Comparison of ENCODE assay signal across 3 cellular contexts in the genomic region with DNA sequence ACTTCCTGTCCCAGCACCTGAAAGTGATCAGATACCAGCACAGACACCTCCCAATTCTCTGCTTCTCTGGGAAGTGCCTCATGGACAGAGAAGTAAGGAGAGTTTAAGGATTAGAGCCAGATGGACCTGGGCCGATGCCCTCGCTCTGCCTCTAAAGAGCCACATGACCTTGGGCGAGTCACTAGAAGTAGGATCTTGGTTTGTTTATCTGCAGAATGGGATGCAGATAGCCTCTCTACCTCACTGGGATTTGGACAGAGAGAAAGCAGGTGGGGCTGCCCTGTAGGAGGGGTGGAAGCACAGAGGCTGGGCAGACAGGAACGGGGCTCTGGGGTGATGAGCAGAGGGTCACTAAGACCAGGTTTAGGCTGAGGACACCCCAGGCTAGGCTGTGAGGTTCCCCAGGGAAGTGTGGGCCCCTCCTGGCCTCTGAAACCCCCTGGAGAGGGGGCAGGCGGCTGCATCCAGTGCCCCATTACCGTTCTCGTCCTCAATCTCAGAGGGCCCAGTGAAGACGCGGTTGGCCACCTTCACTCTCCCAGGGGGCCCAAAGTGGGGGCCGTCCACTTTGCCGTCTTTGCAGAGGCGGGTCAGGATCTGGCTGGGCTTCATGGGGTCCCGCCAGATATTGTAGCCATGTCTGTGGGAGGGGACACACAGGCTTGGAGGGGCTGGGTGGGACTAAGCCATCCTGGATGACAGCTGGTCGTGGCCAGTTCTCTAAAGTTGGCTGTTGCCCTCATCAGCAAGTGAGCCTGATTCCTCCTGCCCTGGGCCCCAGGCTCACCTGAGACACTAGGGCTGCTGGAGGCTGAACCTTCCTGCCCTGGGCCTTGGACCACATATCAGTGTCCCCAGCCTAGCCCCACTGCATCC.
TF ChIP-seq lines count a peak whose summit lies in the region.

No MANE protein-coding gene starts in this region.

TF ChIP-seq in SK-N-SH, 30 proteins besides CTCF, POLR2A, EP300 and RAD21 (continues in another document):
- no peak for TF ChIP-seq ELF1 (IDR thresholded peaks at IDR 0.05)
- no peak for TF ChIP-seq FOXJ3 (CRISPR knock-in tag; IDR thresholded peaks at IDR 0.05)
- no peak for TF ChIP-seq USF1 (IDR thresholded peaks at IDR 0.05; ENCODE audit: borderline replicate concordance, low read depth)
- no peak for TF ChIP-seq NFIC (IDR thresholded peaks at IDR 0.05; ENCODE audit: borderline replicate concordance)
- TF ChIP-seq CHD2 (IDR thresholded peaks at IDR 0.05; ENCODE audit: low read length, partially characterized antibody) = no peak
- no peak for TF ChIP-seq SIN3A (IDR thresholded peaks at IDR 0.05; ENCODE audit: borderline replicate concordance, low read depth, low read length)
- no peak for TF ChIP-seq MXI1 (IDR thresholded peaks at IDR 0.05; ENCODE audit: low read depth, low read length)
- TF ChIP-seq RFX5 (IDR thresholded peaks at IDR 0.05; ENCODE audit: low read length) = no peak
- no peak for TF ChIP-seq TCF12 (IDR thresholded peaks at IDR 0.05)
- TF ChIP-seq FOXM1 (IDR thresholded peaks at IDR 0.05; ENCODE audit: low read depth) = no peak
- TF ChIP-seq GABPA (IDR thresholded peaks at IDR 0.05; ENCODE audit: low read depth) = no peak
- TF ChIP-seq, protein P1, sequence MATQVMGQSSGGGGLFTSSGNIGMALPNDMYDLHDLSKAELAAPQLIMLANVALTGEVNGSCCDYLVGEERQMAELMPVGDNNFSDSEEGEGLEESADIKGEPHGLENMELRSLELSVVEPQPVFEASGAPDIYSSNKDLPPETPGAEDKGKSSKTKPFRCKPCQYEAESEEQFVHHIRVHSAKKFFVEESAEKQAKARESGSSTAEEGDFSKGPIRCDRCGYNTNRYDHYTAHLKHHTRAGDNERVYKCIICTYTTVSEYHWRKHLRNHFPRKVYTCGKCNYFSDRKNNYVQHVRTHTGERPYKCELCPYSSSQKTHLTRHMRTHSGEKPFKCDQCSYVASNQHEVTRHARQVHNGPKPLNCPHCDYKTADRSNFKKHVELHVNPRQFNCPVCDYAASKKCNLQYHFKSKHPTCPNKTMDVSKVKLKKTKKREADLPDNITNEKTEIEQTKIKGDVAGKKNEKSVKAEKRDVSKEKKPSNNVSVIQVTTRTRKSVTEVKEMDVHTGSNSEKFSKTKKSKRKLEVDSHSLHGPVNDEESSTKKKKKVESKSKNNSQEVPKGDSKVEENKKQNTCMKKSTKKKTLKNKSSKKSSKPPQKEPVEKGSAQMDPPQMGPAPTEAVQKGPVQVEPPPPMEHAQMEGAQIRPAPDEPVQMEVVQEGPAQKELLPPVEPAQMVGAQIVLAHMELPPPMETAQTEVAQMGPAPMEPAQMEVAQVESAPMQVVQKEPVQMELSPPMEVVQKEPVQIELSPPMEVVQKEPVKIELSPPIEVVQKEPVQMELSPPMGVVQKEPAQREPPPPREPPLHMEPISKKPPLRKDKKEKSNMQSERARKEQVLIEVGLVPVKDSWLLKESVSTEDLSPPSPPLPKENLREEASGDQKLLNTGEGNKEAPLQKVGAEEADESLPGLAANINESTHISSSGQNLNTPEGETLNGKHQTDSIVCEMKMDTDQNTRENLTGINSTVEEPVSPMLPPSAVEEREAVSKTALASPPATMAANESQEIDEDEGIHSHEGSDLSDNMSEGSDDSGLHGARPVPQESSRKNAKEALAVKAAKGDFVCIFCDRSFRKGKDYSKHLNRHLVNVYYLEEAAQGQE (IDR thresholded peaks at IDR 0.05; ENCODE audit: low read depth, low read length) = no peak
- no peak for TF ChIP-seq TEAD4 (IDR thresholded peaks at IDR 0.05; ENCODE audit: borderline replicate concordance, insufficient read depth)
- no peak for TF ChIP-seq GATA2 (CRISPR knock-in tag; IDR thresholded peaks at IDR 0.05)
- TF ChIP-seq, protein P2, sequence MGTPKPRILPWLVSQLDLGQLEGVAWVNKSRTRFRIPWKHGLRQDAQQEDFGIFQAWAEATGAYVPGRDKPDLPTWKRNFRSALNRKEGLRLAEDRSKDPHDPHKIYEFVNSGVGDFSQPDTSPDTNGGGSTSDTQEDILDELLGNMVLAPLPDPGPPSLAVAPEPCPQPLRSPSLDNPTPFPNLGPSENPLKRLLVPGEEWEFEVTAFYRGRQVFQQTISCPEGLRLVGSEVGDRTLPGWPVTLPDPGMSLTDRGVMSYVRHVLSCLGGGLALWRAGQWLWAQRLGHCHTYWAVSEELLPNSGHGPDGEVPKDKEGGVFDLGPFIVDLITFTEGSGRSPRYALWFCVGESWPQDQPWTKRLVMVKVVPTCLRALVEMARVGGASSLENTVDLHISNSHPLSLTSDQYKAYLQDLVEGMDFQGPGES (IDR thresholded peaks at IDR 0.05; ENCODE audit: low read depth, low read length) = no peak

TF ChIP-seq in SK-N-SH treated with all-trans-retinoic acid at 6 μM for 48 hours, 23 proteins besides CTCF, POLR2A, EP300 and RAD21 (continues in another document):
- TF ChIP-seq CSDC2 (CRISPR knock-in tag; IDR thresholded peaks at IDR 0.05) = no peak
- no peak for TF ChIP-seq ZFP30 (CRISPR knock-in tag; IDR thresholded peaks at IDR 0.05)
- no peak for TF ChIP-seq GLIS3 (CRISPR knock-in tag; IDR thresholded peaks at IDR 0.05)
- TF ChIP-seq ZNF565 (CRISPR knock-in tag; conservative IDR thresholded peaks at IDR 0.05; ENCODE audit: low read depth) = no peak
- TF ChIP-seq, protein P3, sequence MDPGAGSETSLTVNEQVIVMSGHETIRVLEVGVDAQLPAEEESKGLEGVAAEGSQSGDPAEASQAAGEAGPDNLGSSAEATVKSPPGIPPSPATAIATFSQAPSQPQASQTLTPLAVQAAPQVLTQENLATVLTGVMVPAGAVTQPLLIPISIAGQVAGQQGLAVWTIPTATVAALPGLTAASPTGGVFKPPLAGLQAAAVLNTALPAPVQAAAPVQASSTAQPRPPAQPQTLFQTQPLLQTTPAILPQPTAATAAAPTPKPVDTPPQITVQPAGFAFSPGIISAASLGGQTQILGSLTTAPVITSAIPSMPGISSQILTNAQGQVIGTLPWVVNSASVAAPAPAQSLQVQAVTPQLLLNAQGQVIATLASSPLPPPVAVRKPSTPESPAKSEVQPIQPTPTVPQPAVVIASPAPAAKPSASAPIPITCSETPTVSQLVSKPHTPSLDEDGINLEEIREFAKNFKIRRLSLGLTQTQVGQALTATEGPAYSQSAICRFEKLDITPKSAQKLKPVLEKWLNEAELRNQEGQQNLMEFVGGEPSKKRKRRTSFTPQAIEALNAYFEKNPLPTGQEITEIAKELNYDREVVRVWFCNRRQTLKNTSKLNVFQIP (CRISPR knock-in tag; IDR thresholded peaks at IDR 0.05; ENCODE audit: borderline replicate concordance, low read depth) = no peak
- no peak for TF ChIP-seq ISL1 (CRISPR knock-in tag; IDR thresholded peaks at IDR 0.05)
- TF ChIP-seq PPARA (CRISPR knock-in tag; IDR thresholded peaks at IDR 0.05; ENCODE audit: borderline replicate concordance) = no peak
- TF ChIP-seq, protein P4, sequence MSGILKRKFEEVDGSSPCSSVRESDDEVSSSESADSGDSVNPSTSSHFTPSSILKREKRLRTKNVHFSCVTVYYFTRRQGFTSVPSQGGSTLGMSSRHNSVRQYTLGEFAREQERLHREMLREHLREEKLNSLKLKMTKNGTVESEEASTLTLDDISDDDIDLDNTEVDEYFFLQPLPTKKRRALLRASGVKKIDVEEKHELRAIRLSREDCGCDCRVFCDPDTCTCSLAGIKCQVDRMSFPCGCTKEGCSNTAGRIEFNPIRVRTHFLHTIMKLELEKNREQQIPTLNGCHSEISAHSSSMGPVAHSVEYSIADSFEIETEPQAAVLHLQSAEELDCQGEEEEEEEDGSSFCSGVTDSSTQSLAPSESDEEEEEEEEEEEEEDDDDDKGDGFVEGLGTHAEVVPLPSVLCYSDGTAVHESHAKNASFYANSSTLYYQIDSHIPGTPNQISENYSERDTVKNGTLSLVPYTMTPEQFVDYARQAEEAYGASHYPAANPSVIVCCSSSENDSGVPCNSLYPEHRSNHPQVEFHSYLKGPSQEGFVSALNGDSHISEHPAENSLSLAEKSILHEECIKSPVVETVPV (CRISPR knock-in tag; IDR thresholded peaks at IDR 0.05) = no peak
- TF ChIP-seq RARB (CRISPR knock-in tag; IDR thresholded peaks at IDR 0.05) = no peak
- no peak for TF ChIP-seq BACH2 (CRISPR knock-in tag; IDR thresholded peaks at IDR 0.05; ENCODE audit: borderline replicate concordance)
- TF ChIP-seq, protein P5, sequence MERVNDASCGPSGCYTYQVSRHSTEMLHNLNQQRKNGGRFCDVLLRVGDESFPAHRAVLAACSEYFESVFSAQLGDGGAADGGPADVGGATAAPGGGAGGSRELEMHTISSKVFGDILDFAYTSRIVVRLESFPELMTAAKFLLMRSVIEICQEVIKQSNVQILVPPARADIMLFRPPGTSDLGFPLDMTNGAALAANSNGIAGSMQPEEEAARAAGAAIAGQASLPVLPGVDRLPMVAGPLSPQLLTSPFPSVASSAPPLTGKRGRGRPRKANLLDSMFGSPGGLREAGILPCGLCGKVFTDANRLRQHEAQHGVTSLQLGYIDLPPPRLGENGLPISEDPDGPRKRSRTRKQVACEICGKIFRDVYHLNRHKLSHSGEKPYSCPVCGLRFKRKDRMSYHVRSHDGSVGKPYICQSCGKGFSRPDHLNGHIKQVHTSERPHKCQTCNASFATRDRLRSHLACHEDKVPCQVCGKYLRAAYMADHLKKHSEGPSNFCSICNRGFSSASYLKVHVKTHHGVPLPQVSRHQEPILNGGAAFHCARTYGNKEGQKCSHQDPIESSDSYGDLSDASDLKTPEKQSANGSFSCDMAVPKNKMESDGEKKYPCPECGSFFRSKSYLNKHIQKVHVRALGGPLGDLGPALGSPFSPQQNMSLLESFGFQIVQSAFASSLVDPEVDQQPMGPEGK (CRISPR knock-in tag; IDR thresholded peaks at IDR 0.05; ENCODE audit: borderline replicate concordance) = no peak
- TF ChIP-seq ESRRG (CRISPR knock-in tag; IDR thresholded peaks at IDR 0.05) = no peak
- no peak for TF ChIP-seq TCF4 (CRISPR knock-in tag; IDR thresholded peaks at IDR 0.05; ENCODE audit: borderline replicate concordance)
- TF ChIP-seq OSR1 (CRISPR knock-in tag; IDR thresholded peaks at IDR 0.05) = no peak

TF ChIP-seq in K562, 482 proteins besides CTCF, POLR2A, EP300 and RAD21 (continues in another document):
- no peak for TF ChIP-seq SP2 (IDR thresholded peaks at IDR 0.05; ENCODE audit: extremely low read depth, low read depth, low read length, poor library complexity, severe bottlenecking)
- no peak for TF ChIP-seq KAT2B (IDR thresholded peaks at IDR 0.05; ENCODE audit: low read depth, low read length)
- no peak for TF ChIP-seq NCOA1 (IDR thresholded peaks at IDR 0.05; ENCODE audit: low read depth)
- TF ChIP-seq, protein P6, sequence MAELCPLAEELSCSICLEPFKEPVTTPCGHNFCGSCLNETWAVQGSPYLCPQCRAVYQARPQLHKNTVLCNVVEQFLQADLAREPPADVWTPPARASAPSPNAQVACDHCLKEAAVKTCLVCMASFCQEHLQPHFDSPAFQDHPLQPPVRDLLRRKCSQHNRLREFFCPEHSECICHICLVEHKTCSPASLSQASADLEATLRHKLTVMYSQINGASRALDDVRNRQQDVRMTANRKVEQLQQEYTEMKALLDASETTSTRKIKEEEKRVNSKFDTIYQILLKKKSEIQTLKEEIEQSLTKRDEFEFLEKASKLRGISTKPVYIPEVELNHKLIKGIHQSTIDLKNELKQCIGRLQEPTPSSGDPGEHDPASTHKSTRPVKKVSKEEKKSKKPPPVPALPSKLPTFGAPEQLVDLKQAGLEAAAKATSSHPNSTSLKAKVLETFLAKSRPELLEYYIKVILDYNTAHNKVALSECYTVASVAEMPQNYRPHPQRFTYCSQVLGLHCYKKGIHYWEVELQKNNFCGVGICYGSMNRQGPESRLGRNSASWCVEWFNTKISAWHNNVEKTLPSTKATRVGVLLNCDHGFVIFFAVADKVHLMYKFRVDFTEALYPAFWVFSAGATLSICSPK (IDR thresholded peaks at IDR 0.05; ENCODE audit: borderline replicate concordance) = no peak
- TF ChIP-seq ESRRA (IDR thresholded peaks at IDR 0.05; ENCODE audit: borderline replicate concordance, low read depth) = peak; percentile 66; the same call in 1 of the 2 replicates
- TF ChIP-seq SMARCA5 (IDR thresholded peaks at IDR 0.05) = no peak
- no peak for TF ChIP-seq DDX20 (tag; IDR thresholded peaks at IDR 0.05; ENCODE audit: low read depth)
- no peak for TF ChIP-seq TFAP4 (CRISPR knock-in tag; IDR thresholded peaks at IDR 0.05; ENCODE audit: borderline replicate concordance)
- no peak for TF ChIP-seq ATF1 (CRISPR knock-in tag; IDR thresholded peaks at IDR 0.05)
- TF ChIP-seq ATF1 (tag; IDR thresholded peaks at IDR 0.05) = no peak
- TF ChIP-seq ZNF586 (CRISPR knock-in tag; conservative IDR thresholded peaks at IDR 0.05) = no peak
- TF ChIP-seq ZNF263 (CRISPR knock-in tag; IDR thresholded peaks at IDR 0.05; ENCODE audit: borderline replicate concordance) = no peak
